1 cellular context compared by ENCODE assay signal in the genomic region with DNA sequence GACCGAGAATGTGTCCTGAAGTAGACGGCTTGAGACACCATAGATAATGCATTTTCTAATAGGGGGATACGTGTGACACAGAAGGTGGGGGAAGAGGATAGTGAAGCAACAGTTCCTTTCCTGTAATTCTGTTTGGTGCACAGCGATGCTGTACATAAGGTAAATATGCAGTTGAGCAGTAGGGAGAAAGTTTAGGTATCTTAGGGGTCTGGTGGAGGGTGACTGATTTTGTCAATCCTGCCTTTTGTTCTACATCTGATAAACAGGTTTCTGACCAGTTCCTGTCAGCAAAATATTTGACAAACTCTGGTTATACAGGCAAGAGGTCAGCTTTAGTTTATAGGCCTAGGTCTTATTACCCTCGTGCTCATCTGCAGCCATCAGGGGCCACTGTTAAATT.
TF ChIP-seq lines count a peak whose summit lies in the region.

No MANE protein-coding gene starts in this region.

TF ChIP-seq in GM23338, 12 proteins besides CTCF, POLR2A, EP300 and RAD21 (continued from another document):
- TF ChIP-seq, protein P1, sequence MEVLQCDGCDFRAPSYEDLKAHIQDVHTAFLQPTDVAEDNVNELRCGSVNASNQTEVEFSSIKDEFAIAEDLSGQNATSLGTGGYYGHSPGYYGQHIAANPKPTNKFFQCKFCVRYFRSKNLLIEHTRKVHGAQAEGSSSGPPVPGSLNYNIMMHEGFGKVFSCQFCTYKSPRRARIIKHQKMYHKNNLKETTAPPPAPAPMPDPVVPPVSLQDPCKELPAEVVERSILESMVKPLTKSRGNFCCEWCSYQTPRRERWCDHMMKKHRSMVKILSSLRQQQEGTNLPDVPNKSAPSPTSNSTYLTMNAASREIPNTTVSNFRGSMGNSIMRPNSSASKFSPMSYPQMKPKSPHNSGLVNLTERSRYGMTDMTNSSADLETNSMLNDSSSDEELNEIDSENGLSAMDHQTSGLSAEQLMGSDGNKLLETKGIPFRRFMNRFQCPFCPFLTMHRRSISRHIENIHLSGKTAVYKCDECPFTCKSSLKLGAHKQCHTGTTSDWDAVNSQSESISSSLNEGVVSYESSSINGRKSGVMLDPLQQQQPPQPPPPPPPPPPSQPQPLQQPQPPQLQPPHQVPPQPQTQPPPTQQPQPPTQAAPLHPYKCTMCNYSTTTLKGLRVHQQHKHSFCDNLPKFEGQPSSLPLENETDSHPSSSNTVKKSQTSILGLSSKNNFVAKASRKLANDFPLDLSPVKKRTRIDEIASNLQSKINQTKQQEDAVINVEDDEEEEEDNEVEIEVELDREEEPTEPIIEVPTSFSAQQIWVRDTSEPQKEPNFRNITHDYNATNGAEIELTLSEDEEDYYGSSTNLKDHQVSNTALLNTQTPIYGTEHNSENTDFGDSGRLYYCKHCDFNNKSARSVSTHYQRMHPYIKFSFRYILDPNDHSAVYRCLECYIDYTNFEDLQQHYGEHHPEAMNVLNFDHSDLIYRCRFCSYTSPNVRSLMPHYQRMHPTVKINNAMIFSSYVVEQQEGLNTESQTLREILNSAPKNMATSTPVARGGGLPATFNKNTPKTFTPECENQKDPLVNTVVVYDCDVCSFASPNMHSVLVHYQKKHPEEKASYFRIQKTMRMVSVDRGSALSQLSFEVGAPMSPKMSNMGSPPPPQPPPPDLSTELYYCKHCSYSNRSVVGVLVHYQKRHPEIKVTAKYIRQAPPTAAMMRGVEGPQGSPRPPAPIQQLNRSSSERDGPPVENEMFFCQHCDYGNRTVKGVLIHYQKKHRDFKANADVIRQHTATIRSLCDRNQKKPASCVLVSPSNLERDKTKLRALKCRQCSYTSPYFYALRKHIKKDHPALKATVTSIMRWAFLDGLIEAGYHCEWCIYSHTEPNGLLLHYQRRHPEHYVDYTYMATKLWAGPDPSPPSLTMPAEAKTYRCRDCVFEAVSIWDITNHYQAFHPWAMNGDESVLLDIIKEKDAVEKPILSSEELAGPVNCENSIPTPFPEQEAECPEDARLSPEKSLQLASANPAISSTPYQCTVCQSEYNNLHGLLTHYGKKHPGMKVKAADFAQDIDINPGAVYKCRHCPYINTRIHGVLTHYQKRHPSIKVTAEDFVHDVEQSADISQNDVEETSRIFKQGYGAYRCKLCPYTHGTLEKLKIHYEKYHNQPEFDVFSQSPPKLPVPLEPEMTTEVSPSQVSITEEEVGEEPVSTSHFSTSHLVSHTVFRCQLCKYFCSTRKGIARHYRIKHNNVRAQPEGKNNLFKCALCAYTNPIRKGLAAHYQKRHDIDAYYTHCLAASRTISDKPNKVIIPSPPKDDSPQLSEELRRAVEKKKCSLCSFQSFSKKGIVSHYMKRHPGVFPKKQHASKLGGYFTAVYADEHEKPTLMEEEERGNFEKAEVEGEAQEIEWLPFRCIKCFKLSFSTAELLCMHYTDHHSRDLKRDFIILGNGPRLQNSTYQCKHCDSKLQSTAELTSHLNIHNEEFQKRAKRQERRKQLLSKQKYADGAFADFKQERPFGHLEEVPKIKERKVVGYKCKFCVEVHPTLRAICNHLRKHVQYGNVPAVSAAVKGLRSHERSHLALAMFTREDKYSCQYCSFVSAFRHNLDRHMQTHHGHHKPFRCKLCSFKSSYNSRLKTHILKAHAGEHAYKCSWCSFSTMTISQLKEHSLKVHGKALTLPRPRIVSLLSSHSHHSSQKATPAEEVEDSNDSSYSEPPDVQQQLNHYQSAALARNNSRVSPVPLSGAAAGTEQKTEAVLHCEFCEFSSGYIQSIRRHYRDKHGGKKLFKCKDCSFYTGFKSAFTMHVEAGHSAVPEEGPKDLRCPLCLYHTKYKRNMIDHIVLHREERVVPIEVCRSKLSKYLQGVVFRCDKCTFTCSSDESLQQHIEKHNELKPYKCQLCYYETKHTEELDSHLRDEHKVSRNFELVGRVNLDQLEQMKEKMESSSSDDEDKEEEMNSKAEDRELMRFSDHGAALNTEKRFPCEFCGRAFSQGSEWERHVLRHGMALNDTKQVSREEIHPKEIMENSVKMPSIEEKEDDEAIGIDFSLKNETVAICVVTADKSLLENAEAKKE (CRISPR knock-in tag; IDR thresholded peaks at IDR 0.05) = no peak
- TF ChIP-seq, protein P2, sequence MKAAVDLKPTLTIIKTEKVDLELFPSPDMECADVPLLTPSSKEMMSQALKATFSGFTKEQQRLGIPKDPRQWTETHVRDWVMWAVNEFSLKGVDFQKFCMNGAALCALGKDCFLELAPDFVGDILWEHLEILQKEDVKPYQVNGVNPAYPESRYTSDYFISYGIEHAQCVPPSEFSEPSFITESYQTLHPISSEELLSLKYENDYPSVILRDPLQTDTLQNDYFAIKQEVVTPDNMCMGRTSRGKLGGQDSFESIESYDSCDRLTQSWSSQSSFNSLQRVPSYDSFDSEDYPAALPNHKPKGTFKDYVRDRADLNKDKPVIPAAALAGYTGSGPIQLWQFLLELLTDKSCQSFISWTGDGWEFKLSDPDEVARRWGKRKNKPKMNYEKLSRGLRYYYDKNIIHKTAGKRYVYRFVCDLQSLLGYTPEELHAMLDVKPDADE (IDR thresholded peaks at IDR 0.05) = no peak
- TF ChIP-seq CREB1 (CRISPR knock-in tag; IDR thresholded peaks at IDR 0.05; ENCODE audit: low read depth) = no peak
- TF ChIP-seq EZH2 (IDR thresholded peaks at IDR 0.05; ENCODE audit: low read depth, unreplicated experiment) = no peak
